Comparison of ENCODE assay signal across 8 cellular contexts in genomic region chr1:15975358-15975804, GRCh38. TPM values are rescaled to one million over a fixed set of nuclear protein-coding genes. Genes with fewer than 3 reads are reported as not detected.
DNase-seq lines count a peak whose midpoint lies in the region; ATAC-seq, FAIRE-seq and TF ChIP-seq lines count a peak whose summit lies in the region.

No MANE protein-coding gene starts in this region.

- no peaks in the 10 kb centered on the region for H3K27me3 ChIP-seq in upper lobe of right lung

- FAIRE-seq in RCC 7860 (lab: Jason Lieb, UNC), result no peak

- H3K27ac ChIP-seq in upper lobe of right lung, result peak overlapping the region; percentile 76

- DNase-seq in C1 segment of cervical spinal cord (lab: John Stamatoyannopoulos, UW), result peak in 11 of 14 donors; percentile 62 to 85 (median 75)
- peak; percentile 43 for DNase-seq in RCC 7860 (ENCODE audit: low spot score)
- DNase-seq in activated naive CD4-positive, alpha-beta T cell treated with Interleukin-2 at 50 U/mL for 16 hours, result peak; percentile 85
- peak; percentile 66 for DNase-seq in Right ventricle myocardium superior
- peak; percentile 37 for DNase-seq in pons (ENCODE audit: low spot score)
- DNase-seq in upper lobe of right lung, result peak; percentile 83

- intact Hi-C loops in Right ventricle myocardium superior (cut with DNase I) (no loop called here), upper lobe of right lung (cut with DNase I) (no loop called here)

- H3K4me3 ChIP-seq in upper lobe of right lung, result peak overlapping the region; percentile 78

- peak; percentile 51 for ATAC-seq in GM19043 (IDR thresholded peaks at IDR 0.05; ENCODE audit: low read depth, unreplicated experiment)
- ATAC-seq in HG03354 (IDR thresholded peaks at IDR 0.05; ENCODE audit: poor library complexity, severe bottlenecking, unreplicated experiment), result peak; percentile 76
- peak; percentile 79 for ATAC-seq in Right ventricle myocardium superior (ENCODE audit: poor library complexity)
- peak; percentile 85 for ATAC-seq in upper lobe of right lung

- TF ChIP-seq CTCF in upper lobe of right lung (IDR thresholded peaks at IDR 0.05), result peak; percentile 16

- peaks cover 16% of the 10 kb centered on the region for H3K36me3 ChIP-seq in upper lobe of right lung

- H3K4me1 ChIP-seq in upper lobe of right lung, result peaks cover 14% of the 10 kb centered on the region

- H3K9me3 ChIP-seq in upper lobe of right lung, result no peaks in the 10 kb centered on the region

RNA-seq across cellular contexts. Expression of gene ZBTB17, which starts 0.5 kb away (rescaled TPM):
- total RNA-seq in Right ventricle myocardium superior, result 21.2 TPM
- 42.3 TPM for total RNA-seq in upper lobe of right lung

RNA-seq across cellular contexts. Expression of gene SRARP, which starts 28.7 kb away (rescaled TPM):
- total RNA-seq in Right ventricle myocardium superior, result 0.59 TPM
- not detected for total RNA-seq in upper lobe of right lung

RNA-seq across cellular contexts. Expression of gene HSPB7, which starts 42.5 kb away (rescaled TPM):
- total RNA-seq in Right ventricle myocardium superior (3,577 TPM), upper lobe of right lung (10.7 TPM)

RNA-seq across cellular contexts. Expression of gene CLCNKA, which starts 46.5 kb away (rescaled TPM):
- total RNA-seq in Right ventricle myocardium superior (0.35 TPM), upper lobe of right lung (not detected)

Comparison
In these comparisons a context has a peak if more than half of its experiments do, and no peak if none do; other contexts are left out.
1. Peak in every context shown above with its lines: DNase-seq, ATAC-seq, H3K4me3 ChIP-seq and H3K27ac ChIP-seq.
2. RNA of gene HSPB7, which starts 42.5 kb away (total RNA-seq): 3,577 TPM in Right ventricle myocardium superior (single experiment); 10.7 TPM in upper lobe of right lung (single experiment); every median in the first group is over 100 times any median in the second.